Comparison of ENCODE assay signal across 24 cellular contexts in the genomic region with DNA sequence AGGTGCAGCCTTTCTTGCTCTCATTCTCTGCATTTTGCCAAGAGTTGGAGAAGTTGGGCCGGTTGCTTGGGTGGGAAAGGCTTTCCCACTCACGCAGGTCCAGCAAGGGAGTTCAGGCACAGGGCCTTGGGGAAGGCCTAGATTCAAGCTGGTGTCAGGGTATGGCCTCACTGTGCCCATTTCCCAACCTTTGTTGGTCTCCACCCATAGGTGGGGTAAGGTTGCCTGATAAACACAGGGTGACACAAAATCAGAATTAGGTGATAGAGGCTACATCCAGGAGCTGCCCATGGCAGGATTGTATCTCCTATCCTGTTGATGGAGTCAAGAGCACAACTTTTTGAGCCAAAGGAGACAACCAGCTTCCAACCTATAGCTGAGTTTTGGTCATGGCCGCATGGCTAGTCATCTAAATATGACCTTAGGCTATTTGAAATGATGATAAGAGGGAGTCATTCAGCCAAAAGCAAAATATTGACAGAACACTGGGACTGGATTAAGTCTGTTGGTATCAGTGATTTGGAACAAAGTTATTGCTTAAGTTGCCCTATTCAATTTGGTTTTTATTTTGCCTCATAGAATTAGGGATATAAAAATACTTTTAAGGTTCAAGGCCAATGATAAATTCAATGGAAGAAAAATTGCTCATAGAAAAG. TPM values are rescaled to one million over a fixed set of nuclear protein-coding genes. Genes with fewer than 3 reads are reported as not detected.
DNase-seq lines count a peak whose midpoint lies in the region; ATAC-seq and TF ChIP-seq lines count a peak whose summit lies in the region.
"Had no signal": no experiment of that assay in that cellular context is flagged by ENCODE, and none has a peak within 500 bp of the region (broad histone marks: within the 10 kb centered on the region; RNA-seq: fewer than 3 reads in every experiment).

No MANE protein-coding gene starts in this region.

- peak overlapping the region; percentile 30 for H3K27ac ChIP-seq in 22Rv1
- peak overlapping the region; percentile 65 to 82 for H3K27ac ChIP-seq in liver (ENCODE audit: low read depth in 1 of 2, low read length in 2 of 2)
- H3K27ac ChIP-seq in subcutaneous abdominal adipose tissue (ENCODE audit: low read depth, low read length) = peak overlapping the region; percentile 39
- H3K27ac ChIP-seq in substantia nigra (ENCODE audit: low read depth, low read length, poor library complexity, severe bottlenecking) = no peak overlapping the region
- H3K27ac ChIP-seq: A549; BLaER1 treated with 17β-estradiol and CSF1 and Interleukin-3, amounts not matched to agents 10 nM and 100 nM; GM23248 had no signal

- DNase-seq in effector memory CD8-positive, alpha-beta T cell = no peak
- DNase-seq in substantia nigra (lab: John Stamatoyannopoulos, UW) (no peak), OCI-M2 (lab: John Stamatoyannopoulos, UW; ENCODE audit: unreplicated experiment) (no peak)
- DNase-seq in T-helper 2 cell treated with Interferon-gamma antibody and Interleukin-4, amounts not matched to agents 5 μg/mL and 100 μg/mL, for 36 hours (ENCODE audit: low spot score) = no peak
- DNase-seq: 8988T; ACHN; AML-193; BE2C; Calu3; CD4-positive, alpha-beta memory T cell; COR-L47; DMS153; DMS79; EL; GDM1; GM23248; HFFc6 had no signal

- H3K4me1 ChIP-seq in liver (ENCODE audit: control insufficient read depth in 4 of 4, insufficient read depth in 4 of 4, low read length in 3 of 4) (peaks cover 18 to 83% (median 79%) of the 10 kb centered on the region in 4 donors), subcutaneous abdominal adipose tissue (ENCODE audit: control insufficient read depth in 5 of 5, insufficient read depth in 5 of 5, low read length in 5 of 5) (peaks cover 0 to 29% (median 15%) of the 10 kb centered on the region in 5 donors)
- H3K4me1 ChIP-seq: A549, BE2C, HAP-1 had no signal

- peak; percentile 18 to 26 for TF ChIP-seq RAD21 in liver (IDR thresholded peaks at IDR 0.05)

- no peak for ATAC-seq in effector memory CD8-positive, alpha-beta T cell (replicated peaks)
- ATAC-seq: A549, GM12878 had no signal

- TF ChIP-seq CTCF in 22Rv1 (IDR thresholded peaks at IDR 0.05) (no peak), liver (IDR thresholded peaks at IDR 0.05; ENCODE audit: low read depth, low read length, missing input control) (no peak)

- 52% methylated on average over 3 of the region's 3 CpGs for WGBS in liver

- H3K9me3 ChIP-seq in liver (ENCODE audit: control insufficient read depth in 4 of 4, low read length in 3 of 4) = no peaks in the 10 kb centered on the region
- H3K9me3 ChIP-seq in subcutaneous abdominal adipose tissue (ENCODE audit: control insufficient read depth in 5 of 5, low read length in 5 of 5) = no peaks in the 10 kb centered on the region
- H3K9me3 ChIP-seq: A549, BE2C, HAP-1 had no signal

- H3K9me3 Mint-ChIP-seq in effector memory CD8-positive, alpha-beta T cell = no peaks in the 10 kb centered on the region
- no peaks in the 10 kb centered on the region for H3K9me3 Mint-ChIP-seq in T-helper 2 cell treated with Interferon-gamma antibody and Interleukin-4, amounts not matched to agents 5 μg/mL and 100 μg/mL, for 36 hours
- H3K9me3 Mint-ChIP-seq: CD4-positive, alpha-beta memory T cell; HFFc6 had no signal

- H3K9ac ChIP-seq in liver (ENCODE audit: low read depth in 1 of 2, low read length in 2 of 2) (no peak overlapping the region), subcutaneous abdominal adipose tissue (ENCODE audit: low read length in 5 of 5) (no peak overlapping the region)
- H3K9ac ChIP-seq: BLaER1 treated with 17β-estradiol and CSF1 and Interleukin-3, amounts not matched to agents 10 nM and 100 nM; GM23248 had no signal

- H3K27me3 ChIP-seq in liver (ENCODE audit: control insufficient read depth in 4 of 4, insufficient read depth in 4 of 4, low read length in 3 of 4) (no peaks in the 10 kb centered on the region), subcutaneous abdominal adipose tissue (ENCODE audit: control insufficient read depth in 5 of 5, insufficient read depth in 4 of 5, low read length in 5 of 5) (no peaks in the 10 kb centered on the region)
- H3K27me3 ChIP-seq: BE2C; BLaER1 treated with 17β-estradiol and CSF1 and Interleukin-3, amounts not matched to agents 10 nM and 100 nM had no signal

- no peaks in the 10 kb centered on the region for H3K4me1 Mint-ChIP-seq in effector memory CD8-positive, alpha-beta T cell (ENCODE audit: low read depth in 2 of 2)
- H3K4me1 Mint-ChIP-seq in T-helper 2 cell treated with Interferon-gamma antibody and Interleukin-4, amounts not matched to agents 5 μg/mL and 100 μg/mL, for 36 hours (ENCODE audit: low read depth) = peaks cover 5% of the 10 kb centered on the region

- H3K4me3 Mint-ChIP-seq in effector memory CD8-positive, alpha-beta T cell = no peak overlapping the region
- no peak overlapping the region for H3K4me3 Mint-ChIP-seq in T-helper 2 cell treated with Interferon-gamma antibody and Interleukin-4, amounts not matched to agents 5 μg/mL and 100 μg/mL, for 36 hours
- H3K4me3 Mint-ChIP-seq: CD4-positive, alpha-beta memory T cell; HFFc6 had no signal

- peaks cover 56% of the 10 kb centered on the region for H3K36me3 Mint-ChIP-seq in effector memory CD8-positive, alpha-beta T cell (ENCODE audit: insufficient read depth)
- peaks cover 59% of the 10 kb centered on the region for H3K36me3 Mint-ChIP-seq in T-helper 2 cell treated with Interferon-gamma antibody and Interleukin-4, amounts not matched to agents 5 μg/mL and 100 μg/mL, for 36 hours (ENCODE audit: low read depth)

- H3K36me3 ChIP-seq in liver (ENCODE audit: control insufficient read depth in 4 of 4, insufficient read depth in 3 of 4, low read depth in 1 of 4, low read length in 3 of 4) = peaks cover 12 to 65% (median 46%) of the 10 kb centered on the region in 4 donors
- peaks cover 62 to 96% (median 87%) of the 10 kb centered on the region in 5 donors for H3K36me3 ChIP-seq in subcutaneous abdominal adipose tissue (ENCODE audit: control insufficient read depth in 5 of 5, insufficient read depth in 5 of 5, low read length in 5 of 5)
- H3K36me3 ChIP-seq: BE2C had no signal

- H3K27ac Mint-ChIP-seq in effector memory CD8-positive, alpha-beta T cell = peak overlapping the region; percentile 26 to 38
- H3K27ac Mint-ChIP-seq in T-helper 2 cell treated with Interferon-gamma antibody and Interleukin-4, amounts not matched to agents 5 μg/mL and 100 μg/mL, for 36 hours = no peak overlapping the region
- H3K27ac Mint-ChIP-seq: HFFc6 had no signal

- H3K27me3 Mint-ChIP-seq in effector memory CD8-positive, alpha-beta T cell = no peaks in the 10 kb centered on the region
- H3K27me3 Mint-ChIP-seq in T-helper 2 cell treated with Interferon-gamma antibody and Interleukin-4, amounts not matched to agents 5 μg/mL and 100 μg/mL, for 36 hours (ENCODE audit: low read depth) = no peaks in the 10 kb centered on the region
- H3K27me3 Mint-ChIP-seq: CD4-positive, alpha-beta memory T cell had no signal

- H3K4me3 ChIP-seq in liver (ENCODE audit: low read depth in 1 of 3, low read length in 3 of 3) (no peak overlapping the region), subcutaneous abdominal adipose tissue (ENCODE audit: low read depth in 1 of 5, low read length in 5 of 5) (no peak overlapping the region)
- H3K4me3 ChIP-seq: A549; BLaER1 treated with 17β-estradiol and CSF1 and Interleukin-3, amounts not matched to agents 10 nM and 100 nM; GM12878; GM23248; HAP-1 had no signal

TF ChIP-seq in liver, 16 proteins besides CTCF, POLR2A, EP300 and RAD21 (continues in another document):
- TF ChIP-seq SP1 (IDR thresholded peaks at IDR 0.05) = peak; percentile 13
- TF ChIP-seq, protein P1, sequence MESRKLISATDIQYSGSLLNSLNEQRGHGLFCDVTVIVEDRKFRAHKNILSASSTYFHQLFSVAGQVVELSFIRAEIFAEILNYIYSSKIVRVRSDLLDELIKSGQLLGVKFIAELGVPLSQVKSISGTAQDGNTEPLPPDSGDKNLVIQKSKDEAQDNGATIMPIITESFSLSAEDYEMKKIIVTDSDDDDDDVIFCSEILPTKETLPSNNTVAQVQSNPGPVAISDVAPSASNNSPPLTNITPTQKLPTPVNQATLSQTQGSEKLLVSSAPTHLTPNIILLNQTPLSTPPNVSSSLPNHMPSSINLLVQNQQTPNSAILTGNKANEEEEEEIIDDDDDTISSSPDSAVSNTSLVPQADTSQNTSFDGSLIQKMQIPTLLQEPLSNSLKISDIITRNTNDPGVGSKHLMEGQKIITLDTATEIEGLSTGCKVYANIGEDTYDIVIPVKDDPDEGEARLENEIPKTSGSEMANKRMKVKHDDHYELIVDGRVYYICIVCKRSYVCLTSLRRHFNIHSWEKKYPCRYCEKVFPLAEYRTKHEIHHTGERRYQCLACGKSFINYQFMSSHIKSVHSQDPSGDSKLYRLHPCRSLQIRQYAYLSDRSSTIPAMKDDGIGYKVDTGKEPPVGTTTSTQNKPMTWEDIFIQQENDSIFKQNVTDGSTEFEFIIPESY (IDR thresholded peaks at IDR 0.05) = peak; percentile 52
- TF ChIP-seq EGR1 (IDR thresholded peaks at IDR 0.05; ENCODE audit: low read depth in 2 of 2) = no peak
- no peak for TF ChIP-seq ATF3 (IDR thresholded peaks at IDR 0.05)
- TF ChIP-seq HNF4G (IDR thresholded peaks at IDR 0.05) = no peak
- peak; percentile 30 for TF ChIP-seq MAX (IDR thresholded peaks at IDR 0.05)
- TF ChIP-seq TAF1 (conservative IDR thresholded peaks at IDR 0.05) = no peak
- TF ChIP-seq JUND (IDR thresholded peaks at IDR 0.05) = peak in 1 of 2 donors; percentile 77
- no peak for TF ChIP-seq FOXA2 (IDR thresholded peaks at IDR 0.05)
- peak; percentile 89 for TF ChIP-seq YY1 (IDR thresholded peaks at IDR 0.05)
- peak; percentile 71 to 80 for TF ChIP-seq RXRA (IDR thresholded peaks at IDR 0.05)
- peak; percentile 63 to 82 for TF ChIP-seq HNF4A (conservative IDR thresholded peaks at IDR 0.05)
- TF ChIP-seq NR2F2 (IDR thresholded peaks at IDR 0.05) = peak; percentile 12
- TF ChIP-seq FOXA1 (IDR thresholded peaks at IDR 0.05) = no peak

RNA-seq across cellular contexts. Expression of gene CAT, which starts 20.9 kb away (rescaled TPM):
- 100 to 1,000 TPM; 503 to 620 TPM for total RNA-seq in liver
- polyA plus RNA-seq in liver = 100 to 1,000 TPM; 270 to 273 TPM

RNA-seq across cellular contexts. Expression of gene ELF5, which starts 54.0 kb away (rescaled TPM):
- under 1 TPM; 0.08 to 0.37 TPM for total RNA-seq in liver
- polyA plus RNA-seq in liver = under 1 TPM in 1 of 2 donors, not detected in 1; 0.06 TPM
- total RNA-seq: Calu3; CD4-positive, alpha-beta memory T cell; GM12878; GM23248; HFFc6 had no signal
- polyA plus RNA-seq: CD4-positive, alpha-beta memory T cell; GM12878; GM23248 had no signal
